ENCODE assay signal across 1 cellular context in genomic region chr19:1901940-1902404, GRCh38.
TF ChIP-seq lines count a peak whose summit lies in the region.

No MANE protein-coding gene starts in this region.

TF ChIP-seq in HepG2, 621 proteins besides CTCF, POLR2A, EP300 and RAD21 (continued from another document and continues in another):
- no peak for TF ChIP-seq ZNF280D (CRISPR knock-in tag; IDR thresholded peaks at IDR 0.05)
- no peak for TF ChIP-seq REL (CRISPR knock-in tag; conservative IDR thresholded peaks at IDR 0.05)
- no peak for TF ChIP-seq PBX3 (CRISPR knock-in tag; IDR thresholded peaks at IDR 0.05; ENCODE audit: borderline replicate concordance)
- no peak for TF ChIP-seq IRF1 (CRISPR knock-in tag; IDR thresholded peaks at IDR 0.05; ENCODE audit: low read depth)
- TF ChIP-seq ZNF567 (CRISPR knock-in tag; IDR thresholded peaks at IDR 0.05; ENCODE audit: borderline replicate concordance): no peak
- TF ChIP-seq ZNF691 (CRISPR knock-in tag; IDR thresholded peaks at IDR 0.05; ENCODE audit: borderline replicate concordance, low read depth): no peak
- no peak for TF ChIP-seq SMARCC2 (IDR thresholded peaks at IDR 0.05)
- TF ChIP-seq, protein P1, sequence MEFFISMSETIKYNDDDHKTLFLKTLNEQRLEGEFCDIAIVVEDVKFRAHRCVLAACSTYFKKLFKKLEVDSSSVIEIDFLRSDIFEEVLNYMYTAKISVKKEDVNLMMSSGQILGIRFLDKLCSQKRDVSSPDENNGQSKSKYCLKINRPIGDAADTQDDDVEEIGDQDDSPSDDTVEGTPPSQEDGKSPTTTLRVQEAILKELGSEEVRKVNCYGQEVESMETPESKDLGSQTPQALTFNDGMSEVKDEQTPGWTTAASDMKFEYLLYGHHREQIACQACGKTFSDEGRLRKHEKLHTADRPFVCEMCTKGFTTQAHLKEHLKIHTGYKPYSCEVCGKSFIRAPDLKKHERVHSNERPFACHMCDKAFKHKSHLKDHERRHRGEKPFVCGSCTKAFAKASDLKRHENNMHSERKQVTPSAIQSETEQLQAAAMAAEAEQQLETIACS (CRISPR knock-in tag; IDR thresholded peaks at IDR 0.05): no peak
- no peak for TF ChIP-seq SNAPC2 (CRISPR knock-in tag; IDR thresholded peaks at IDR 0.05)
- TF ChIP-seq, protein P2, sequence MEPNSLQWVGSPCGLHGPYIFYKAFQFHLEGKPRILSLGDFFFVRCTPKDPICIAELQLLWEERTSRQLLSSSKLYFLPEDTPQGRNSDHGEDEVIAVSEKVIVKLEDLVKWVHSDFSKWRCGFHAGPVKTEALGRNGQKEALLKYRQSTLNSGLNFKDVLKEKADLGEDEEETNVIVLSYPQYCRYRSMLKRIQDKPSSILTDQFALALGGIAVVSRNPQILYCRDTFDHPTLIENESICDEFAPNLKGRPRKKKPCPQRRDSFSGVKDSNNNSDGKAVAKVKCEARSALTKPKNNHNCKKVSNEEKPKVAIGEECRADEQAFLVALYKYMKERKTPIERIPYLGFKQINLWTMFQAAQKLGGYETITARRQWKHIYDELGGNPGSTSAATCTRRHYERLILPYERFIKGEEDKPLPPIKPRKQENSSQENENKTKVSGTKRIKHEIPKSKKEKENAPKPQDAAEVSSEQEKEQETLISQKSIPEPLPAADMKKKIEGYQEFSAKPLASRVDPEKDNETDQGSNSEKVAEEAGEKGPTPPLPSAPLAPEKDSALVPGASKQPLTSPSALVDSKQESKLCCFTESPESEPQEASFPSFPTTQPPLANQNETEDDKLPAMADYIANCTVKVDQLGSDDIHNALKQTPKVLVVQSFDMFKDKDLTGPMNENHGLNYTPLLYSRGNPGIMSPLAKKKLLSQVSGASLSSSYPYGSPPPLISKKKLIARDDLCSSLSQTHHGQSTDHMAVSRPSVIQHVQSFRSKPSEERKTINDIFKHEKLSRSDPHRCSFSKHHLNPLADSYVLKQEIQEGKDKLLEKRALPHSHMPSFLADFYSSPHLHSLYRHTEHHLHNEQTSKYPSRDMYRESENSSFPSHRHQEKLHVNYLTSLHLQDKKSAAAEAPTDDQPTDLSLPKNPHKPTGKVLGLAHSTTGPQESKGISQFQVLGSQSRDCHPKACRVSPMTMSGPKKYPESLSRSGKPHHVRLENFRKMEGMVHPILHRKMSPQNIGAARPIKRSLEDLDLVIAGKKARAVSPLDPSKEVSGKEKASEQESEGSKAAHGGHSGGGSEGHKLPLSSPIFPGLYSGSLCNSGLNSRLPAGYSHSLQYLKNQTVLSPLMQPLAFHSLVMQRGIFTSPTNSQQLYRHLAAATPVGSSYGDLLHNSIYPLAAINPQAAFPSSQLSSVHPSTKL (CRISPR knock-in tag; IDR thresholded peaks at IDR 0.05): 0 out of 2 replicates have a peak, but pooled peaks have one; percentile 32
- peak; percentile 50; the same call in 1 of the 2 replicates for TF ChIP-seq HDAC2 (CRISPR knock-in tag; IDR thresholded peaks at IDR 0.05)
- no peak for TF ChIP-seq NCOR1 (IDR thresholded peaks at IDR 0.05; ENCODE audit: borderline replicate concordance, low read length)
- TF ChIP-seq, protein P3, sequence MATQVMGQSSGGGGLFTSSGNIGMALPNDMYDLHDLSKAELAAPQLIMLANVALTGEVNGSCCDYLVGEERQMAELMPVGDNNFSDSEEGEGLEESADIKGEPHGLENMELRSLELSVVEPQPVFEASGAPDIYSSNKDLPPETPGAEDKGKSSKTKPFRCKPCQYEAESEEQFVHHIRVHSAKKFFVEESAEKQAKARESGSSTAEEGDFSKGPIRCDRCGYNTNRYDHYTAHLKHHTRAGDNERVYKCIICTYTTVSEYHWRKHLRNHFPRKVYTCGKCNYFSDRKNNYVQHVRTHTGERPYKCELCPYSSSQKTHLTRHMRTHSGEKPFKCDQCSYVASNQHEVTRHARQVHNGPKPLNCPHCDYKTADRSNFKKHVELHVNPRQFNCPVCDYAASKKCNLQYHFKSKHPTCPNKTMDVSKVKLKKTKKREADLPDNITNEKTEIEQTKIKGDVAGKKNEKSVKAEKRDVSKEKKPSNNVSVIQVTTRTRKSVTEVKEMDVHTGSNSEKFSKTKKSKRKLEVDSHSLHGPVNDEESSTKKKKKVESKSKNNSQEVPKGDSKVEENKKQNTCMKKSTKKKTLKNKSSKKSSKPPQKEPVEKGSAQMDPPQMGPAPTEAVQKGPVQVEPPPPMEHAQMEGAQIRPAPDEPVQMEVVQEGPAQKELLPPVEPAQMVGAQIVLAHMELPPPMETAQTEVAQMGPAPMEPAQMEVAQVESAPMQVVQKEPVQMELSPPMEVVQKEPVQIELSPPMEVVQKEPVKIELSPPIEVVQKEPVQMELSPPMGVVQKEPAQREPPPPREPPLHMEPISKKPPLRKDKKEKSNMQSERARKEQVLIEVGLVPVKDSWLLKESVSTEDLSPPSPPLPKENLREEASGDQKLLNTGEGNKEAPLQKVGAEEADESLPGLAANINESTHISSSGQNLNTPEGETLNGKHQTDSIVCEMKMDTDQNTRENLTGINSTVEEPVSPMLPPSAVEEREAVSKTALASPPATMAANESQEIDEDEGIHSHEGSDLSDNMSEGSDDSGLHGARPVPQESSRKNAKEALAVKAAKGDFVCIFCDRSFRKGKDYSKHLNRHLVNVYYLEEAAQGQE (IDR thresholded peaks at IDR 0.05; ENCODE audit: borderline replicate concordance in 1 of 2, low read depth in 1 of 2, low read length in 2 of 2): no peak
- no peak for TF ChIP-seq HNF4G (IDR thresholded peaks at IDR 0.05; ENCODE audit: borderline replicate concordance, low read depth, low read length)
- TF ChIP-seq HNF4G (CRISPR knock-in tag; IDR thresholded peaks at IDR 0.05; ENCODE audit: borderline replicate concordance, low read depth): no peak
- TF ChIP-seq MNT (IDR thresholded peaks at IDR 0.05): no peak
- TF ChIP-seq RORA (CRISPR knock-in tag; IDR thresholded peaks at IDR 0.05): no peak
- TF ChIP-seq NFKB2 (CRISPR knock-in tag; IDR thresholded peaks at IDR 0.05; ENCODE audit: borderline replicate concordance): 0 out of 2 replicates have a peak, but pooled peaks have one; percentile 40
- no peak for TF ChIP-seq RBFOX2 (IDR thresholded peaks at IDR 0.05; ENCODE audit: low read depth, low read length)
- no peak for TF ChIP-seq CCDC6 (CRISPR knock-in tag; IDR thresholded peaks at IDR 0.05)
- peak; percentile 40; the same call in 1 of the 2 replicates for TF ChIP-seq MYC (CRISPR knock-in tag; IDR thresholded peaks at IDR 0.05; ENCODE audit: borderline replicate concordance)
- no peak for TF ChIP-seq PCBP1 (IDR thresholded peaks at IDR 0.05; ENCODE audit: borderline replicate concordance, low read depth, low read length)
- TF ChIP-seq DBP (CRISPR knock-in tag; IDR thresholded peaks at IDR 0.05; ENCODE audit: not compliant biosample characterization): no peak
- TF ChIP-seq, protein P4, sequence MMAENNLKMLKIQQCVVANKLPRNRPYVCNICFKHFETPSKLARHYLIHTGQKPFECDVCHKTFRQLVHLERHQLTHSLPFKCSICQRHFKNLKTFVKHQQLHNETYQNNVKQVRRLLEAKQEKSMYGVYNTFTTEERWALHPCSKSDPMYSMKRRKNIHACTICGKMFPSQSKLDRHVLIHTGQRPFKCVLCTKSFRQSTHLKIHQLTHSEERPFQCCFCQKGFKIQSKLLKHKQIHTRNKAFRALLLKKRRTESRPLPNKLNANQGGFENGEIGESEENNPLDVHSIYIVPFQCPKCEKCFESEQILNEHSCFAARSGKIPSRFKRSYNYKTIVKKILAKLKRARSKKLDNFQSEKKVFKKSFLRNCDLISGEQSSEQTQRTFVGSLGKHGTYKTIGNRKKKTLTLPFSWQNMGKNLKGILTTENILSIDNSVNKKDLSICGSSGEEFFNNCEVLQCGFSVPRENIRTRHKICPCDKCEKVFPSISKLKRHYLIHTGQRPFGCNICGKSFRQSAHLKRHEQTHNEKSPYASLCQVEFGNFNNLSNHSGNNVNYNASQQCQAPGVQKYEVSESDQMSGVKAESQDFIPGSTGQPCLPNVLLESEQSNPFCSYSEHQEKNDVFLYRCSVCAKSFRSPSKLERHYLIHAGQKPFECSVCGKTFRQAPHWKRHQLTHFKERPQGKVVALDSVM (CRISPR knock-in tag; IDR thresholded peaks at IDR 0.05): peak; percentile 80
- TF ChIP-seq SP5 (CRISPR knock-in tag; IDR thresholded peaks at IDR 0.05; ENCODE audit: borderline replicate concordance, low read depth): no peak
- TF ChIP-seq UBTF (CRISPR knock-in tag; IDR thresholded peaks at IDR 0.05): no peak
- TF ChIP-seq, protein P5, sequence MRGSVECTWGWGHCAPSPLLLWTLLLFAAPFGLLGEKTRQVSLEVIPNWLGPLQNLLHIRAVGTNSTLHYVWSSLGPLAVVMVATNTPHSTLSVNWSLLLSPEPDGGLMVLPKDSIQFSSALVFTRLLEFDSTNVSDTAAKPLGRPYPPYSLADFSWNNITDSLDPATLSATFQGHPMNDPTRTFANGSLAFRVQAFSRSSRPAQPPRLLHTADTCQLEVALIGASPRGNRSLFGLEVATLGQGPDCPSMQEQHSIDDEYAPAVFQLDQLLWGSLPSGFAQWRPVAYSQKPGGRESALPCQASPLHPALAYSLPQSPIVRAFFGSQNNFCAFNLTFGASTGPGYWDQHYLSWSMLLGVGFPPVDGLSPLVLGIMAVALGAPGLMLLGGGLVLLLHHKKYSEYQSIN (CRISPR knock-in tag; IDR thresholded peaks at IDR 0.05; ENCODE audit: borderline replicate concordance): no peak
- no peak for TF ChIP-seq ZNF776 (CRISPR knock-in tag; IDR thresholded peaks at IDR 0.05)
- TF ChIP-seq ZNF75D (CRISPR knock-in tag; IDR thresholded peaks at IDR 0.05; ENCODE audit: borderline replicate concordance): no peak
- TF ChIP-seq ELF4 (CRISPR knock-in tag; IDR thresholded peaks at IDR 0.05; ENCODE audit: borderline replicate concordance): no peak
